Comparison of ENCODE assay signal across 22 cellular contexts in genomic region chr12:66960704-66961690, GRCh38.
DNase-seq lines count a peak whose midpoint lies in the region; ATAC-seq, FAIRE-seq and TF ChIP-seq lines count a peak whose summit lies in the region.
"Had no signal": no experiment of that assay in that cellular context is flagged by ENCODE, and none has a peak within 500 bp of the region (broad histone marks: within the 10 kb centered on the region; RNA-seq: fewer than 3 reads in every experiment).

No MANE protein-coding gene starts in this region.

- no peaks in the 10 kb centered on the region for H3K9me3 ChIP-seq in left lung
- H3K9me3 ChIP-seq: A549, neutrophil, right lobe of liver, transverse colon had no signal

- ATAC-seq in left lung = peak; percentile 65
- ATAC-seq in GM19328 (IDR thresholded peaks at IDR 0.05; ENCODE audit: unreplicated experiment) = no peak
- ATAC-seq in HG02623 (IDR thresholded peaks at IDR 0.05; ENCODE audit: unreplicated experiment) = no peak
- ATAC-seq: A549; right lobe of liver; stimulated activated naive CD8-positive, alpha-beta T cell treated with anti-CD3 and anti-CD28 coated beads, Interleukin-15, Interleukin-2, amounts not matched to agents 100 U/mL and 50 U/mL, for 24 hours had no signal

- H3K4me3 ChIP-seq in bronchial epithelial cell (ENCODE audit: low read depth, low read length) (no peak overlapping the region), left lung (no peak overlapping the region)
- H3K4me3 ChIP-seq: A549, right lobe of liver, transverse colon had no signal

- no peak for TF ChIP-seq CTCF in bronchial epithelial cell (IDR thresholded peaks at IDR 0.05; ENCODE audit: insufficient read depth, low read length, severe bottlenecking)
- TF ChIP-seq CTCF in left lung (IDR thresholded peaks at IDR 0.05) = no peak

- no peaks in the 10 kb centered on the region for H3K4me1 ChIP-seq in left lung
- H3K4me1 ChIP-seq: right lobe of liver had no signal

- intact Hi-C loops in left lung (cut with DNase I) = no loop called here

- H3K36me3 ChIP-seq in bronchial epithelial cell (ENCODE audit: control insufficient read depth, insufficient read depth, low read length) (no peaks in the 10 kb centered on the region), left lung (no peaks in the 10 kb centered on the region)
- H3K36me3 ChIP-seq: neutrophil, right lobe of liver, transverse colon had no signal

- peak; percentile 15 for DNase-seq in CD1c-positive myeloid dendritic cell (ENCODE audit: extremely low spot score)
- DNase-seq in NCI-H226 = peak; percentile 67
- DNase-seq in bronchial epithelial cell (ENCODE audit: low read depth) = peak; percentile 67
- no peak for DNase-seq in left lung
- no peak for DNase-seq in activated CD4-positive, alpha-beta T cell treated with anti-CD3 and anti-CD28 coated beads, Interleukin-2, amount 50 U/mL, for 1 hour
- DNase-seq in NCI-H146 treated with DMSO at 0.1 percent for 48 hours (lab: John Stamatoyannopoulos, UW; ENCODE audit: unreplicated experiment) = no peak
- DNase-seq: activated CD4-positive, alpha-beta T cell treated with anti-CD3 and anti-CD28 coated beads, Interleukin-2, amount 10 ng/mL, durations not matched to agents 24 days and 14 days; activated CD8-positive, alpha-beta memory T cell treated with anti-CD3 and anti-CD28 coated beads, Interleukin-2, amount 50 U/mL, for 48 hours; aorta; C1 segment of cervical spinal cord; foreskin melanocyte; NCI-H1105; NCI-H748 treated with DMSO at 0.1 percent for 48 hours; right lobe of liver; stimulated activated naive CD8-positive, alpha-beta T cell treated with anti-CD3 and anti-CD28 coated beads, Interleukin-15, Interleukin-2, amounts not matched to agents 100 U/mL and 50 U/mL, for 24 hours; transverse colon had no signal

- no peaks in the 10 kb centered on the region for H3K27me3 ChIP-seq in bronchial epithelial cell (ENCODE audit: control insufficient read depth, insufficient read depth, low read length)
- H3K27me3 ChIP-seq in left lung = no peaks in the 10 kb centered on the region
- H3K27me3 ChIP-seq: neutrophil, right lobe of liver, transverse colon had no signal

- no peak for FAIRE-seq in bronchial epithelial cell (lab: Jason Lieb, UNC)
- FAIRE-seq: A549, TTC549 had no signal

- H3K27ac ChIP-seq in left lung = no peak overlapping the region
- H3K27ac ChIP-seq: A549, KMS-11, neutrophil, right lobe of liver, transverse colon had no signal

Comparison
In these comparisons a context has a peak if more than half of its experiments do, and no peak if none do; other contexts are left out.
1. DNase-seq: peak in CD1c-positive myeloid dendritic cell (single experiment), NCI-H226 (single experiment) and bronchial epithelial cell (single experiment); none in left lung (0 of 2), activated CD4-positive, alpha-beta T cell treated with anti-CD3 and anti-CD28 coated beads, Interleukin-2, amount 50 U/mL, for 1 hour (single experiment) and NCI-H146 treated with DMSO at 0.1 percent for 48 hours (single experiment).